ENCODE assay signal across 19 cellular contexts in genomic region chr6:139550361-139550760, GRCh38.
"Had no signal": no experiment of that assay in that cellular context is flagged by ENCODE, and none has a peak within 500 bp of the region (broad histone marks: within the 10 kb centered on the region; RNA-seq: fewer than 3 reads in every experiment).

No MANE protein-coding gene starts in this region.

- H3K4me3 ChIP-seq: esophagus muscularis mucosa, heart right ventricle, neural progenitor cell, testis had no signal

- H3K4me1 ChIP-seq: foreskin keratinocyte had no signal

- ATAC-seq: activated CD4-positive, alpha-beta T cell treated with anti-CD3 and anti-CD28 coated beads for 36 hours; activated CD8-positive, alpha-beta memory T cell treated with anti-CD3 and anti-CD28 coated beads, Interleukin-2, amount 10 ng/mL, durations not matched to agents 7 days and 5 days; activated CD8-positive, alpha-beta T cell treated with anti-CD3 and anti-CD28 coated beads, Interleukin-2, amount 10 ng/mL, durations not matched to agents 7 days and 5 days; activated naive CD8-positive, alpha-beta T cell treated with anti-CD3 and anti-CD28 coated beads, Interleukin-2, amount 50 U/mL, for 24 hours; heart right ventricle; naive thymus-derived CD8-positive, alpha-beta T cell; right cardiac atrium; stimulated activated naive CD8-positive, alpha-beta T cell treated with anti-CD3 and anti-CD28 coated beads, Interleukin-15, Interleukin-2, amounts not matched to agents 100 U/mL and 50 U/mL, for 24 hours had no signal

- H3K9ac ChIP-seq: neural progenitor cell had no signal

- H3K27ac ChIP-seq: esophagus muscularis mucosa, foreskin keratinocyte, heart right ventricle, neural progenitor cell, testis had no signal

- H3K4me2 ChIP-seq: neural progenitor cell had no signal

- DNase-seq: activated CD4-positive, alpha-beta T cell treated with anti-CD3 and anti-CD28 coated beads for 36 hours; activated CD4-positive, CD25-positive, alpha-beta regulatory T cell; activated CD8-positive, alpha-beta memory T cell treated with anti-CD3 and anti-CD28 coated beads, Interleukin-2, amount 10 ng/mL, durations not matched to agents 7 days and 5 days; activated CD8-positive, alpha-beta T cell treated with anti-CD3 and anti-CD28 coated beads, Interleukin-2, amount 10 ng/mL, durations not matched to agents 7 days and 5 days; activated naive CD8-positive, alpha-beta T cell treated with anti-CD3 and anti-CD28 coated beads, Interleukin-2, amount 50 U/mL, for 24 hours; activated T-cell treated with anti-CD3 and anti-CD28 coated beads, Interleukin-2, amount 50 U/mL, for 48 hours; dermis blood vessel endothelial cell; effector CD4-positive, alpha-beta T cell; heart right ventricle; naive thymus-derived CD8-positive, alpha-beta T cell; occipital lobe; right cardiac atrium; stimulated activated CD4-positive, alpha-beta T cell treated with anti-CD3 and anti-CD28 coated beads, Interleukin-15, amount 100 ng/mL, for 24 hours; stimulated activated naive CD8-positive, alpha-beta T cell treated with anti-CD3 and anti-CD28 coated beads, Interleukin-15, Interleukin-2, amounts not matched to agents 100 U/mL and 50 U/mL, for 24 hours; testis; trophoblast cell had no signal

- H3K36me3 ChIP-seq: esophagus muscularis mucosa, heart right ventricle, neural progenitor cell had no signal

- H3K27me3 ChIP-seq: esophagus muscularis mucosa, foreskin keratinocyte, heart right ventricle, neural progenitor cell, testis had no signal
